Comparison of ENCODE assay signal across 8 cellular contexts in the genomic region with DNA sequence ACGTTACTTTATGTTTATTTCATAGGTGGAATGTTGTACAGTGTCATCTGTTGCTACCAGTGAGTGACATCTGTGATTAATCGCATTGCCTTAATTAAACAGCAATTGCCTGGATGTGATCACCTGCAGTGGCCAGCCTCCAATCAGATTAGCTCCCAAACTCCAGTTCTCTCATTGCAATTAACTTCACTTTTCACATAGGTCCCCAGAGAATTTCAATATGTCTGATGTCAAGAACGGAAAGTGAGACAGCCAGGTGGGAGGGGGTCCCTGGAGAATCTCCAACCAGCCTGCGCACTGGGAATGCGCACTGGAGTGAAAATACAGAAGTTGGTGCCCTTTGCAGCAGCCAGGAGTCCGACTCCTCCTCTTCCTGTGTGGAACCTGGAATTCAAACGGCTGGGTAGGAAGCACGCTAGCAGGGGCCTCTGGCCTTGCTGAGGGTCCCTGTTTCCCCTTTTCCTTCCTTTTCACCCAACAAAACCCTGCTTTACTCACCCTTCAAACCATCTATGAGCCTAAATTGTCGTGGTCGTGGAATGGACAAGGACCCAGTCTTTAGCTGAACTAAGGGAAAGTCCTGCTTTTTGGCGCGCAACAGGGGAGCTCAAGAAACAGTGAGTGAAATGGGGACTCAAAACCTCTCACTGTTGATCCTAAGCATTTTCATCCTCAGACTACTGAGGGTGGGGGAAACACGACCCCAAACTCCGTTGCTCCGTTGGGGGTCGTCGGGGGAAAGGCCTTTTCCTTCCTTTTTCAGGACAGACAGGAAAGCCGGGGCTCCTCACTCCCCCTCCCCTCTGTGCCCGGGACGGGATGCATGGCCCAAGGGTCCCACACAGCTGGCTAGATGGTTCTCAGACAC.
DNase-seq lines count a peak whose midpoint lies in the region; ATAC-seq and TF ChIP-seq lines count a peak whose summit lies in the region.

No MANE protein-coding gene starts in this region.

- H3K4me3 Mint-ChIP-seq in activated T-helper 17 cell treated with anti-CD3 and anti-CD28 coated beads, Interleukin-2, amount 50 U/mL, for 72 hours: peak overlapping the region; percentile 22

- H3K9me3 Mint-ChIP-seq in activated T-helper 17 cell treated with anti-CD3 and anti-CD28 coated beads, Interleukin-2, amount 50 U/mL, for 72 hours: no peaks in the 10 kb centered on the region

- no peak for TF ChIP-seq CTCF in hepatocyte (IDR thresholded peaks at IDR 0.05; ENCODE audit: poor library complexity)

- no peaks in the 10 kb centered on the region for H3K36me3 Mint-ChIP-seq in activated T-helper 17 cell treated with anti-CD3 and anti-CD28 coated beads, Interleukin-2, amount 50 U/mL, for 72 hours (ENCODE audit: low read depth)

- no peaks in the 10 kb centered on the region for H3K79me2 ChIP-seq in hepatocyte

- peak overlapping the region; percentile 63 for H2AFZ ChIP-seq in hepatocyte

- H3K36me3 ChIP-seq in hepatocyte (replicated peaks; ENCODE audit: insufficient read depth, low read depth) (no peaks in the 10 kb centered on the region), skeletal muscle satellite cell (ENCODE audit: insufficient read depth, low read length) (no peaks in the 10 kb centered on the region)

- H3K27me3 ChIP-seq in hepatocyte (no peaks in the 10 kb centered on the region), skeletal muscle satellite cell (ENCODE audit: control insufficient read depth, insufficient read depth, low read length) (no peaks in the 10 kb centered on the region)

- H3K4me1 ChIP-seq in hepatocyte (ENCODE audit: insufficient read depth): no peaks in the 10 kb centered on the region
- H3K4me1 ChIP-seq in skeletal muscle satellite cell (ENCODE audit: control insufficient read depth, insufficient read depth, low read length): no peaks in the 10 kb centered on the region

- WGBS in hepatocyte (ENCODE audit: low lambda C conversion rate, missing lambda C conversion rate): 13% methylated on average over 20 of the region's 20 CpGs

- H3K27me3 Mint-ChIP-seq in activated T-helper 17 cell treated with anti-CD3 and anti-CD28 coated beads, Interleukin-2, amount 50 U/mL, for 72 hours: no peaks in the 10 kb centered on the region

- peak; percentile 71 for DNase-seq in NCI-H1436 treated with DMSO at 0.1 percent for 48 hours (lab: John Stamatoyannopoulos, UW)
- DNase-seq in hepatocyte (ENCODE audit: low spot score): peak; percentile 81
- no peak for DNase-seq in NK-92 (lab: John Stamatoyannopoulos, UW; ENCODE audit: unreplicated experiment)

- H3K4me2 ChIP-seq in hepatocyte (peak overlapping the region; percentile 78), skeletal muscle satellite cell (ENCODE audit: low read length) (peak overlapping the region; percentile 81)

- H3K9me3 ChIP-seq in hepatocyte (ENCODE audit: low read depth) (no peaks in the 10 kb centered on the region), skeletal muscle satellite cell (replicated peaks; ENCODE audit: low read length) (no peaks in the 10 kb centered on the region)

- H3K27ac Mint-ChIP-seq in activated T-helper 17 cell treated with anti-CD3 and anti-CD28 coated beads, Interleukin-2, amount 50 U/mL, for 72 hours: no peak overlapping the region

- ATAC-seq in GM19463 (IDR thresholded peaks at IDR 0.05; ENCODE audit: unreplicated experiment) (peak; percentile 57), HG03025 (IDR thresholded peaks at IDR 0.05; ENCODE audit: low FRiP score, unreplicated experiment) (no peak)
- ATAC-seq in activated T-helper 17 cell treated with anti-CD3 and anti-CD28 coated beads, Interleukin-2, amount 50 U/mL, for 72 hours (replicated peaks): no peak
- no peak for ATAC-seq in activated CD4-positive, CD25-positive, alpha-beta regulatory T cell treated with anti-CD3 and anti-CD28 coated beads, Interleukin-2, amount 50 U/mL, for 24 hours

- H3K27ac ChIP-seq in hepatocyte: peak overlapping the region; percentile 73

- peak overlapping the region; percentile 53 for H3K9ac ChIP-seq in skeletal muscle satellite cell (ENCODE audit: low read depth, low read length)

- no peaks in the 10 kb centered on the region for H3K9me2 ChIP-seq in hepatocyte (replicated peaks; ENCODE audit: insufficient read depth)

- peak overlapping the region; percentile 45 for H3K4me3 ChIP-seq in hepatocyte
- H3K4me3 ChIP-seq in skeletal muscle satellite cell (ENCODE audit: low read length): peak overlapping the region; percentile 72

- H3K4me1 Mint-ChIP-seq in activated T-helper 17 cell treated with anti-CD3 and anti-CD28 coated beads, Interleukin-2, amount 50 U/mL, for 72 hours: no peaks in the 10 kb centered on the region

- no peaks in the 10 kb centered on the region for H4K20me1 ChIP-seq in hepatocyte (ENCODE audit: insufficient read depth, poor library complexity, severe bottlenecking)
